ENCODE assay signal across 8 cellular contexts in genomic region chr4:40057540-40058091, GRCh38. TPM values are rescaled to one million over a fixed set of nuclear protein-coding genes. Genes with fewer than 3 reads are reported as not detected.
A peak's percentile ranks its signal among the peaks of the same experiment; 100 is the strongest.
DNase-seq lines count a peak whose midpoint lies in the region; ATAC-seq and TF ChIP-seq lines count a peak whose summit lies in the region.

No MANE protein-coding gene starts in this region.

- peak; percentile 71 for ATAC-seq in GM21367 (IDR thresholded peaks at IDR 0.05; ENCODE audit: unreplicated experiment)

- in situ Hi-C loops in Caki2 (cut with HindIII; ENCODE audit: low pct_unique_long_range_greater_than_20kb, low sequenced_read_pairs) = no loop called here

- H3K4me1 Mint-ChIP-seq in endothelial cell (ENCODE audit: unreplicated experiment) (peaks cover 23% of the 10 kb centered on the region), mesothelial cell of epicardium (peaks cover 29% of the 10 kb centered on the region)

- peaks cover 14% of the 10 kb centered on the region for H3K27me3 Mint-ChIP-seq in endothelial cell (ENCODE audit: unreplicated experiment)
- H3K27me3 Mint-ChIP-seq in mesothelial cell of epicardium (ENCODE audit: low read depth) = no peaks in the 10 kb centered on the region

- peaks cover 13% of the 10 kb centered on the region for H3K36me3 Mint-ChIP-seq in endothelial cell (ENCODE audit: low read depth, unreplicated experiment)
- peaks cover 7% of the 10 kb centered on the region for H3K36me3 Mint-ChIP-seq in mesothelial cell of epicardium

- H3K4me3 Mint-ChIP-seq in endothelial cell (ENCODE audit: unreplicated experiment) = peak overlapping the region; percentile 98
- peak overlapping the region; percentile 80 for H3K4me3 Mint-ChIP-seq in mesothelial cell of epicardium

- TF ChIP-seq CTCF in endothelial cell (IDR thresholded peaks at IDR 0.05; ENCODE audit: unreplicated experiment) = no peak
- TF ChIP-seq CTCF in mesothelial cell of epicardium (IDR thresholded peaks at IDR 0.05; ENCODE audit: unreplicated experiment) = no peak

- DNase-seq in Caki2 (ENCODE audit: low read depth) (peak; percentile 88), HT1080 (ENCODE audit: low read depth) (peak; percentile 91), NOMO-1 treated with DMSO at 0.1 percent for 48 hours (lab: John Stamatoyannopoulos, UW; ENCODE audit: unreplicated experiment) (peak; percentile 92), endothelial cell (ENCODE audit: low spot score) (peak; percentile 66), mesothelial cell of epicardium (ENCODE audit: low spot score in 2 of 2, unreplicated experiment in 2 of 2) (peak; percentile 33 to 66)
- DNase-seq in activated CD8-positive, alpha-beta memory T cell treated with anti-CD3 and anti-CD28 coated beads, Interleukin-2, amount 50 U/mL, for 1 hour (ENCODE audit: extremely low read depth) = peak; percentile 26
- DNase-seq in stimulated activated CD8-positive, alpha-beta memory T cell treated with anti-CD3 and anti-CD28 coated beads, Interleukin-4, amount 100 ng/mL, for 1 hour (ENCODE audit: low read depth in 2 of 2, low spot score in 1 of 2) = peak; percentile 18 to 45

- H3K9me3 Mint-ChIP-seq in endothelial cell (ENCODE audit: unreplicated experiment) = no peaks in the 10 kb centered on the region
- H3K9me3 Mint-ChIP-seq in mesothelial cell of epicardium = no peaks in the 10 kb centered on the region

- H3K27ac Mint-ChIP-seq in endothelial cell (ENCODE audit: unreplicated experiment) (peak overlapping the region; percentile 97), mesothelial cell of epicardium (peak overlapping the region; percentile 96)

RNA-seq across cellular contexts. Expression of gene N4BP2, which starts 1.0 kb away (rescaled TPM):
- total RNA-seq in Caki2 (2014; rRNA removed; shearing (Covaris generic); ENCODE audit: low replicate concordance) = 1.6 and 5.1 TPM in 2 replicates
- 4.1 and 4.5 TPM in 2 replicates for total RNA-seq in HT1080 (2014; rRNA removed; shearing (Covaris generic))
- 2.0 and 2.5 TPM in 2 replicates for polyA plus RNA-seq in HT1080 (2015; cell fraction: cytosol; rRNA removed)
- 6.0 and 6.1 TPM in 2 replicates for polyA plus RNA-seq in HT1080 (2015; cell fraction: nucleus; rRNA removed)
- total RNA-seq in endothelial cell (ENCODE audit: unreplicated experiment) (24.9 TPM), mesothelial cell of epicardium (38.9 to 41.0 TPM (median 40.6 TPM) in 3 replicates)

Comparison
In these comparisons a context has a peak if more than half of its experiments do, and no peak if none do; other contexts are left out.
1. Peak in every context shown above with its lines: DNase-seq and ATAC-seq.
2. DNase-seq: peak in every context shown above with its lines; median percentile 92 in NOMO-1 treated with DMSO at 0.1 percent for 48 hours; 91 in HT1080; 88 in Caki2; 66 in endothelial cell; 50 in mesothelial cell of epicardium; 32 in stimulated activated CD8-positive, alpha-beta memory T cell treated with anti-CD3 and anti-CD28 coated beads, Interleukin-4, amount 100 ng/mL, for 1 hour; 26 in activated CD8-positive, alpha-beta memory T cell treated with anti-CD3 and anti-CD28 coated beads, Interleukin-2, amount 50 U/mL, for 1 hour.